Comparison of ENCODE assay signal across 30 cellular contexts in the genomic region with DNA sequence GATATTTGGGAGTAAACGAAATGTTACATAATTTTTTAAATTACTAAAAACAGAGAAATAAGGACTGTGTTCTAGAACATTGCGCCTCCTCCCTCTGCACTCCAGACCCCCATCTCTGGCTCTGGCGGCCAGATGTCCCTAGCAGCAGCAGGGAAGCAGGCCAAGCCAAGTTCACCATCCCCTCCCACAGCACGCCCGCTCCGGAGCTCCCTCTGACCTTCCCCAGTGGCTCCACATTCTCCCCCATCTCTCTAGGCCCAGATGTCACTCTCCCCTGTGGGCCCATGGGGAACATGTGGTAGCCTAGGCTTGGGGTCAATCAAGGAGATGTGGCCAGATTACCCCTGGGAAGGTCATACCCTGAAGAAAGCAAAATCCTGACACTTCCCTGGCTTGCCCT. TPM values are rescaled to one million over a fixed set of nuclear protein-coding genes. Genes with fewer than 3 reads are reported as not detected.
"Had no signal": no experiment of that assay in that cellular context is flagged by ENCODE, and none has a peak within 500 bp of the region (broad histone marks: within the 10 kb centered on the region; RNA-seq: fewer than 3 reads in every experiment).

No MANE protein-coding gene starts in this region.

- H3K4me3 Mint-ChIP-seq: activated B cell treated with CpG ODN at 0.5 μM for 24 hours; activated CD8-positive, alpha-beta memory T cell treated with anti-CD3 and anti-CD28 coated beads, Interleukin-2, amount 10 ng/mL, durations not matched to agents 7 days and 5 days; activated CD8-positive, alpha-beta T cell treated with anti-CD3 and anti-CD28 coated beads for 36 hours; activated naive CD8-positive, alpha-beta T cell treated with anti-CD3 and anti-CD28 coated beads for 36 hours; activated T-cell treated with anti-CD3 and anti-CD28 coated beads, Interleukin-2, amount 50 U/mL, for 72 hours; natural killer cell treated with Interleukin-12 subunit alpha and Interleukin-12 subunit beta and Interleukin-15 and Interleukin-18, amount 100 ng/mL, for 72 hours; stimulated activated effector memory CD8-positive, alpha-beta T cell treated with anti-CD3 and anti-CD28 coated beads, Interleukin-12 subunit alpha, Interleukin-12 subunit beta, amount 100 ng/mL, for 72 hours; stimulated activated naive CD8-positive, alpha-beta T cell treated with anti-CD3 and anti-CD28 coated beads, Interleukin-15, Interleukin-2, amounts not matched to agents 100 ng/mL and 50 ng/mL, for 24 hours had no signal

- H3K4me1 ChIP-seq: ascending aorta, right lobe of liver had no signal

- H3K36me3 Mint-ChIP-seq: activated CD8-positive, alpha-beta memory T cell treated with anti-CD3 and anti-CD28 coated beads, Interleukin-2, amount 10 ng/mL, durations not matched to agents 7 days and 5 days; activated naive CD8-positive, alpha-beta T cell treated with anti-CD3 and anti-CD28 coated beads for 36 hours; natural killer cell treated with Interleukin-12 subunit alpha and Interleukin-12 subunit beta and Interleukin-15 and Interleukin-18, amount 100 ng/mL, for 72 hours; stimulated activated effector memory CD8-positive, alpha-beta T cell treated with anti-CD3 and anti-CD28 coated beads, Interleukin-12 subunit alpha, Interleukin-12 subunit beta, amount 100 ng/mL, for 72 hours had no signal

- H3K9me3 Mint-ChIP-seq: activated B cell treated with CpG ODN at 0.5 μM for 24 hours; activated CD8-positive, alpha-beta T cell treated with anti-CD3 and anti-CD28 coated beads for 36 hours; activated naive CD8-positive, alpha-beta T cell treated with anti-CD3 and anti-CD28 coated beads for 36 hours; activated T-cell treated with anti-CD3 and anti-CD28 coated beads, Interleukin-2, amount 50 U/mL, for 72 hours; natural killer cell treated with Interleukin-12 subunit alpha and Interleukin-12 subunit beta and Interleukin-15 and Interleukin-18, amount 100 ng/mL, for 72 hours; stimulated activated effector memory CD8-positive, alpha-beta T cell treated with anti-CD3 and anti-CD28 coated beads, Interleukin-12 subunit alpha, Interleukin-12 subunit beta, amount 100 ng/mL, for 72 hours; stimulated activated naive CD8-positive, alpha-beta T cell treated with anti-CD3 and anti-CD28 coated beads, Interleukin-15, Interleukin-2, amounts not matched to agents 100 ng/mL and 50 ng/mL, for 24 hours had no signal

- H3K36me3 ChIP-seq: ascending aorta, brain microvascular endothelial cell, left ventricle myocardium inferior, right lobe of liver, thoracic aorta had no signal

- H3K9me3 ChIP-seq: ascending aorta, left ventricle myocardium inferior, mucosa of descending colon, right lobe of liver, thoracic aorta had no signal

- DNase-seq: activated B cell treated with CpG ODN at 0.5 μM for 24 hours; activated CD4-positive, alpha-beta T cell treated with anti-CD3 and anti-CD28 coated beads, Interleukin-2, amount 50 U/mL, for 1 hour; activated CD8-positive, alpha-beta memory T cell treated with anti-CD3 and anti-CD28 coated beads, Interleukin-2, amount 10 ng/mL, durations not matched to agents 7 days and 5 days; activated CD8-positive, alpha-beta T cell treated with anti-CD3 and anti-CD28 coated beads for 36 hours; activated naive CD4-positive, alpha-beta T cell; activated naive CD8-positive, alpha-beta T cell treated with anti-CD3 and anti-CD28 coated beads for 36 hours; activated T-cell treated with anti-CD3 and anti-CD28 coated beads, Interleukin-2, amount 50 U/mL, for 72 hours; brain microvascular endothelial cell; caudate nucleus; cortex of kidney; foreskin melanocyte; left ventricle myocardium inferior; mucosa of descending colon; right lobe of liver; stimulated activated CD4-positive, alpha-beta T cell treated with anti-CD3 and anti-CD28 coated beads, Interleukin-4, amount 100 ng/mL, for 24 hours; T-helper 2 cell; trophoblast cell had no signal

- H3K27ac Mint-ChIP-seq: activated B cell treated with CpG ODN at 0.5 μM for 24 hours; activated CD8-positive, alpha-beta memory T cell treated with anti-CD3 and anti-CD28 coated beads, Interleukin-2, amount 10 ng/mL, durations not matched to agents 7 days and 5 days; activated CD8-positive, alpha-beta T cell treated with anti-CD3 and anti-CD28 coated beads for 36 hours; activated naive CD8-positive, alpha-beta T cell treated with anti-CD3 and anti-CD28 coated beads for 36 hours; activated T-cell treated with anti-CD3 and anti-CD28 coated beads, Interleukin-2, amount 50 U/mL, for 72 hours; natural killer cell treated with Interleukin-12 subunit alpha and Interleukin-12 subunit beta and Interleukin-15 and Interleukin-18, amount 100 ng/mL, for 72 hours; stimulated activated naive CD8-positive, alpha-beta T cell treated with anti-CD3 and anti-CD28 coated beads, Interleukin-15, Interleukin-2, amounts not matched to agents 100 ng/mL and 50 ng/mL, for 24 hours had no signal

- H3K4me3 ChIP-seq: ascending aorta, left ventricle myocardium inferior, mucosa of descending colon, right lobe of liver, skin epidermis, thoracic aorta had no signal

- H3K27me3 ChIP-seq: ascending aorta, right lobe of liver had no signal

- H3K4me1 Mint-ChIP-seq: activated B cell treated with CpG ODN at 0.5 μM for 24 hours; activated naive CD8-positive, alpha-beta T cell treated with anti-CD3 and anti-CD28 coated beads for 36 hours had no signal

- H3K27ac ChIP-seq: ascending aorta, brain microvascular endothelial cell, left ventricle myocardium inferior, right lobe of liver, skin epidermis, thoracic aorta had no signal

- ATAC-seq: activated CD8-positive, alpha-beta memory T cell treated with anti-CD3 and anti-CD28 coated beads, Interleukin-2, amount 10 ng/mL, durations not matched to agents 7 days and 5 days; activated CD8-positive, alpha-beta T cell treated with anti-CD3 and anti-CD28 coated beads for 36 hours; activated T-cell treated with anti-CD3 and anti-CD28 coated beads, Interleukin-2, amount 50 U/mL, for 72 hours; esophagus mucosa; mucosa of descending colon; natural killer cell treated with Interleukin-12 subunit alpha and Interleukin-12 subunit beta and Interleukin-15 and Interleukin-18, amount 100 ng/mL, for 72 hours; stimulated activated effector memory CD8-positive, alpha-beta T cell treated with anti-CD3 and anti-CD28 coated beads, Interleukin-12 subunit alpha, Interleukin-12 subunit beta, amount 100 ng/mL, for 72 hours had no signal

- FAIRE-seq: islet of Langerhans, urothelium cell line had no signal

RNA-seq across cellular contexts. Expression of a gene that starts 6.3 kb away (rescaled TPM):
- total RNA-seq: activated CD8-positive, alpha-beta memory T cell treated with anti-CD3 and anti-CD28 coated beads, Interleukin-2, amount 10 ng/mL, durations not matched to agents 7 days and 5 days; ascending aorta; lung microvascular endothelial cell; myocyte; natural killer cell treated with Interleukin-12 subunit alpha and Interleukin-12 subunit beta and Interleukin-15 and Interleukin-18, amount 100 ng/mL, for 72 hours; osteocyte; subcutaneous adipose tissue had no signal
